ENCODE assay signal across 21 cellular contexts in the genomic region with DNA sequence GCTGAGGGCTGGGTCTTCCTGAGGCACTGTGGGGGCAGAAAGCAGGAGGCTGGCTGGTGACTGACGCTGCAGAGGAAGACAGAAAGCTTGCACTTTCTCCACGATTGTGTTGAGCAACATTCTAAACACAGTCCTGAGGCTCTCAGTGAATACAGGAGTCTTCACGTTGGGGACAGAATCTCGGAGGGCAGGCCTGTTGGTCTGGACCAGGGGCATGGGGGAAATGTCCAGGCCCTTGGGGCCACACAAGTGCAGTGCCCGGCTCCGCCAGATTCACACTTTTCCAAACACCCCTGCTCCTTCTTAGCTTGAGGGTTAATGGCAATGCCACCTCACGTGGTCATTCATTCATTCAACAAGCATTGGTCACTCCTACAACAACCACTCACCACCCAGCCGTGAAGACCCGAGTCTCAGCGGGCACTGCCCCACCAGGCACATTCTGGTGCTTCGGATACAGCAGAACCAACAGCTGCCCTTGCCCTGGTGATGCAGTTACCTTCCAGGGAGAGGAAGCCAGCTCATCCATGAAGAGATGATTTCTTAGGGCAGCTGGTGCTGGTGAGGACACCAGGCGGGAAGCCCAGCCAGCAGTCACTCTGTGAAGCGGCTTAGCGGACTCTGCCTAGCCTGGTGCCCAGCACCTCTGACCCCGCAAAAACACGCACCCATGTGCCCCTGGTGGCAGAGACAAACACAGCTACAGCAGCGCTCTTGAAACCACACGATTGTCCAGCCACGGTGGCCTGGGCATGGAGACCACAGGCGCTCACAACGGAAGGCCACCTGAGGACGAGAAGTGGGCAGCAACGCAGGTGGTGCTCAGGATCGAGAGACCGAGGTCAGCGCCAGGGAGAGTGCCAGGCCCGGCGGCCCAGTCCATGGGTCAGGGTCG. TPM values are rescaled to one million over a fixed set of nuclear protein-coding genes. Genes with fewer than 3 reads are reported as not detected.
DNase-seq lines count a peak whose midpoint lies in the region; ATAC-seq, FAIRE-seq and TF ChIP-seq lines count a peak whose summit lies in the region.
"Had no signal": no experiment of that assay in that cellular context is flagged by ENCODE, and none has a peak within 500 bp of the region (broad histone marks: within the 10 kb centered on the region; RNA-seq: fewer than 3 reads in every experiment).

No MANE protein-coding gene starts in this region.

- H3K9me3 ChIP-seq in pancreas (no peaks in the 10 kb centered on the region), SJCRH30 (replicated peaks) (peaks cover 7% of the 10 kb centered on the region; the same call in 1 of the 2 replicates)

- peaks cover 0 to 7% (median 5%) of the 10 kb centered on the region in 3 donors for H3K27me3 Mint-ChIP-seq in CD14-positive monocyte (ENCODE audit: low read depth in 3 of 3)

- DNase-seq in CD14-positive monocyte (ENCODE audit: low spot score) = peak; percentile 28
- DNase-seq in HT1080 (ENCODE audit: low read depth) = peak; percentile 24
- DNase-seq in left ventricle myocardium superior = peak; percentile 23
- peak; percentile 2 to 51 (median 16) for DNase-seq in pancreas
- DNase-seq in SJCRH30 = no peak
- no peak for DNase-seq in NCI-H187 (lab: John Stamatoyannopoulos, UW)
- no peak for DNase-seq in Kasumi-1 (lab: John Stamatoyannopoulos, UW)
- no peak for DNase-seq in NCI-H2227 treated with DMSO at 0.1 percent for 48 hours (lab: John Stamatoyannopoulos, UW)
- DNase-seq: DMS53; H7; mesenchymal stem cell; MG63; NCI-H1694 treated with DMSO at 0.1 percent for 48 hours; NCI-H226; stimulated activated naive CD4-positive, alpha-beta T cell had no signal

- H3K9me3 Mint-ChIP-seq in CD14-positive monocyte = peaks cover 21 to 55% (median 44%) of the 10 kb centered on the region in 7 donors

- no peaks in the 10 kb centered on the region for H3K36me3 Mint-ChIP-seq in CD14-positive monocyte

- no peaks in the 10 kb centered on the region for H3K4me1 Mint-ChIP-seq in CD14-positive monocyte
- H3K4me1 Mint-ChIP-seq: CD8-positive, alpha-beta memory T cell had no signal

- TF ChIP-seq CTCF in CD14-positive monocyte (IDR thresholded peaks at IDR 0.05) (no peak), pancreas (IDR thresholded peaks at IDR 0.05) (no peak)

- H3K4me3 Mint-ChIP-seq in CD14-positive monocyte = no peak overlapping the region
- H3K4me3 Mint-ChIP-seq: T-helper 2 cell treated with Interferon-gamma antibody and Interleukin-4, amounts not matched to agents 5 μg/mL and 100 μg/mL, for 36 hours had no signal

- H3K4me3 ChIP-seq in pancreas (no peak overlapping the region), SJCRH30 (no peak overlapping the region)
- H3K4me3 ChIP-seq: MG63, SK-N-MC, tibial nerve had no signal

- H3K36me3 ChIP-seq in pancreas (no peaks in the 10 kb centered on the region), SJCRH30 (no peaks in the 10 kb centered on the region)
- H3K36me3 ChIP-seq: MG63, tibial nerve had no signal

- H3K27me3 ChIP-seq in pancreas (no peaks in the 10 kb centered on the region), SJCRH30 (no peaks in the 10 kb centered on the region)
- H3K27me3 ChIP-seq: MG63, tibial nerve had no signal

- intact Hi-C loops in CD14-positive monocyte (cut with micrococcal nuclease) = no loop called here
- intact Hi-C loops in left ventricle myocardium superior (cut with micrococcal nuclease) = no loop called here
- intact Hi-C loops in pancreas (cut with DNase I) = no loop called here

- H3K27ac Mint-ChIP-seq in CD14-positive monocyte = no peak overlapping the region
- H3K27ac Mint-ChIP-seq: CD8-positive, alpha-beta memory T cell; T-helper 2 cell treated with Interferon-gamma antibody and Interleukin-4, amounts not matched to agents 5 μg/mL and 100 μg/mL, for 36 hours had no signal

- no peak for FAIRE-seq in pancreas (lab: Jason Lieb, UNC)
- FAIRE-seq: GM12891 had no signal

- 82 to 89% methylated on average over 29 of the region's 29 CpGs for WGBS in pancreas, 2 donors

- H3K4me1 ChIP-seq in pancreas (peaks cover 0 to 10% (median 0%) of the 10 kb centered on the region in 3 donors), SJCRH30 (no peaks in the 10 kb centered on the region)

- H3K27ac ChIP-seq in pancreas (no peak overlapping the region), SJCRH30 (no peak overlapping the region)
- H3K27ac ChIP-seq: SK-N-MC, tibial nerve had no signal

- no peak for ATAC-seq in left ventricle myocardium superior
- ATAC-seq in pancreas = no peak
- ATAC-seq: activated CD4-positive, CD25-positive, alpha-beta regulatory T cell treated with anti-CD3 and anti-CD28 coated beads, Interleukin-2, amount 50 U/mL, for 24 hours had no signal

RNA-seq across cellular contexts. Expression of gene GPC1, which starts 10.9 kb away (rescaled TPM):
- not detected for polyA plus RNA-seq in CD14-positive monocyte
- 49.0 and 54.4 TPM in 2 replicates for total RNA-seq in HT1080 (2014; rRNA removed; shearing (Covaris generic))
- 126 and 143 TPM in 2 replicates for polyA plus RNA-seq in HT1080 (2015; cell fraction: cytosol; rRNA removed)
- 201 and 215 TPM in 2 replicates for polyA plus RNA-seq in HT1080 (2015; cell fraction: nucleus; rRNA removed)
- total RNA-seq in left ventricle myocardium superior = 177 TPM
- total RNA-seq in pancreas = 10 to 100 TPM; 11.7 to 37.6 (median 16.3) TPM
- 10 to 100 TPM; 23.2 to 27.5 TPM for polyA plus RNA-seq in pancreas
- total RNA-seq in SJCRH30 (2014; rRNA removed; shearing (Covaris generic)) = 73.9 and 78.1 TPM in 2 replicates

Comparison
In these comparisons a context has a peak if more than half of its experiments do, and no peak if none do; other contexts are left out.
1. DNase-seq: peak in CD14-positive monocyte (single experiment), HT1080 (single experiment), left ventricle myocardium superior (single experiment) and pancreas (6 of 6); none in SJCRH30 (0 of 2), NCI-H187 (0 of 2), Kasumi-1 (0 of 2) and NCI-H2227 treated with DMSO at 0.1 percent for 48 hours (single experiment).